Comparison of ENCODE assay signal across 8 cellular contexts in the genomic region with DNA sequence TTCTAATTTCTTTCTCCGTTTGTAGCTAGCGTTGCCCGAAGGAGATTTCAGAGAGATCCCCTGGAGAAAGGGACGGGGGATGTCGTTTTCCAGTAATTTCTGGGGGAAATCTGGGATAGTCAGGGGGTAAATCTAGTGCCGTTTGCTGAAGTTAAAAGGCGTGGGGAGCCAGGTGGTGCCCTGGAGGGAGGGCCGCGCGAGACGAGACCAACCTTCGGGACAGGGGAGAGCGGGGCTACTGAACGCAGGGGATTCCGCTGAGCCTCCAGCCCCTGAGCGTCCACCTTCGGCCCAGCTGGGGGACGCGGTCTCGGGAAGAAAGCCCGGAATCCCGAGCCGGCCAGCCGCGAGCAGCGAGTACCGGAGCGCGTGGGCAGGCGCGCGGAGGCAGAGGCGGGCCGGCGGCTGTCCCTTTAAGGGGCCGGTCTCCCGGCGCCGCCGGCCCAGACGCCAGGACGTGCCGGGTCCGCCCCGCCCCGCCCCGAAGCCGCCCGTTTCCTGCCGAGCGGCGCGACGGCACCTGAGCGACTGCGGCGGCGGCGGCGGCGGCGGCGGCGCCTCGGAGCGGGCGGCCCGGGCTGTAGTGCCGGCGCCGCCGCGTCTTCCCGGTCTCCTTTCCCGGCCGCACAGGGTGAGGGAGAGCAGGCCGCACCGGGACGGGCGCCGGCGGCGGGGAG. TPM values are rescaled to one million over a fixed set of nuclear protein-coding genes. Genes with fewer than 3 reads are reported as not detected.
DNase-seq lines count a peak whose midpoint lies in the region; ATAC-seq and TF ChIP-seq lines count a peak whose summit lies in the region.

A gene with protein sequence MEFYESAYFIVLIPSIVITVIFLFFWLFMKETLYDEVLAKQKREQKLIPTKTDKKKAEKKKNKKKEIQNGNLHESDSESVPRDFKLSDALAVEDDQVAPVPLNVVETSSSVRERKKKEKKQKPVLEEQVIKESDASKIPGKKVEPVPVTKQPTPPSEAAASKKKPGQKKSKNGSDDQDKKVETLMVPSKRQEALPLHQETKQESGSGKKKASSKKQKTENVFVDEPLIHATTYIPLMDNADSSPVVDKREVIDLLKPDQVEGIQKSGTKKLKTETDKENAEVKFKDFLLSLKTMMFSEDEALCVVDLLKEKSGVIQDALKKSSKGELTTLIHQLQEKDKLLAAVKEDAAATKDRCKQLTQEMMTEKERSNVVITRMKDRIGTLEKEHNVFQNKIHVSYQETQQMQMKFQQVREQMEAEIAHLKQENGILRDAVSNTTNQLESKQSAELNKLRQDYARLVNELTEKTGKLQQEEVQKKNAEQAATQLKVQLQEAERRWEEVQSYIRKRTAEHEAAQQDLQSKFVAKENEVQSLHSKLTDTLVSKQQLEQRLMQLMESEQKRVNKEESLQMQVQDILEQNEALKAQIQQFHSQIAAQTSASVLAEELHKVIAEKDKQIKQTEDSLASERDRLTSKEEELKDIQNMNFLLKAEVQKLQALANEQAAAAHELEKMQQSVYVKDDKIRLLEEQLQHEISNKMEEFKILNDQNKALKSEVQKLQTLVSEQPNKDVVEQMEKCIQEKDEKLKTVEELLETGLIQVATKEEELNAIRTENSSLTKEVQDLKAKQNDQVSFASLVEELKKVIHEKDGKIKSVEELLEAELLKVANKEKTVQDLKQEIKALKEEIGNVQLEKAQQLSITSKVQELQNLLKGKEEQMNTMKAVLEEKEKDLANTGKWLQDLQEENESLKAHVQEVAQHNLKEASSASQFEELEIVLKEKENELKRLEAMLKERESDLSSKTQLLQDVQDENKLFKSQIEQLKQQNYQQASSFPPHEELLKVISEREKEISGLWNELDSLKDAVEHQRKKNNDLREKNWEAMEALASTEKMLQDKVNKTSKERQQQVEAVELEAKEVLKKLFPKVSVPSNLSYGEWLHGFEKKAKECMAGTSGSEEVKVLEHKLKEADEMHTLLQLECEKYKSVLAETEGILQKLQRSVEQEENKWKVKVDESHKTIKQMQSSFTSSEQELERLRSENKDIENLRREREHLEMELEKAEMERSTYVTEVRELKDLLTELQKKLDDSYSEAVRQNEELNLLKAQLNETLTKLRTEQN (N-terminal part only) (plus strand): TSS at position 484 of the 677 bp plus-strand sequence. CDS start 31,842 bp downstream, outside the sequence.

- no peaks in the 10 kb centered on the region for H3K9me3 ChIP-seq in left ventricle myocardium inferior (replicated peaks)
- H3K9me3 ChIP-seq in psoas muscle, result no peaks in the 10 kb centered on the region

- peak within 1 kb of the TSS; percentile 89 for H3K27ac Mint-ChIP-seq in T-helper 1 cell treated with Interleukin-12 subunit alpha and Interleukin-12 subunit beta and Interleukin-4 antibody, amounts not matched to agents 30 μg/mL and 1 μg/mL, for 36 hours

- TF ChIP-seq CTCF in GM12865 (IDR thresholded peaks at IDR 0.05; ENCODE audit: insufficient read depth, low read depth, low read length, missing control alignments) (no peak), left ventricle myocardium inferior (IDR thresholded peaks at IDR 0.05; ENCODE audit: borderline replicate concordance) (no peak), psoas muscle (IDR thresholded peaks at IDR 0.05) (no peak)

- H3K4me3 Mint-ChIP-seq in T-helper 1 cell treated with Interleukin-12 subunit alpha and Interleukin-12 subunit beta and Interleukin-4 antibody, amounts not matched to agents 30 μg/mL and 1 μg/mL, for 36 hours, result peak within 1 kb of the TSS; percentile 92

- DNase-seq in GM12865 (ENCODE audit: low read depth) (peak; percentile 92), NCI-H1092 treated with DMSO at 0.1 percent for 48 hours (lab: John Stamatoyannopoulos, UW) (peak; percentile 89), amniotic epithelial cell (ENCODE audit: low read depth) (peak; percentile 74), left ventricle myocardium inferior (peak; percentile 87), psoas muscle (peak; percentile 89 to 92)

- ATAC-seq in HG02588 (IDR thresholded peaks at IDR 0.05; ENCODE audit: unreplicated experiment), result peak; percentile 86
- peak; percentile 86 to 92 (median 86) for ATAC-seq in psoas muscle

- peaks cover 61% of the 10 kb centered on the region for H3K4me1 ChIP-seq in left ventricle myocardium inferior
- peaks cover 38% of the 10 kb centered on the region for H3K4me1 ChIP-seq in psoas muscle
- peaks cover 1% of the 10 kb centered on the region for H3K4me1 ChIP-seq in urinary bladder (ENCODE audit: insufficient read depth)

- intact Hi-C loops in left ventricle myocardium inferior (cut with micrococcal nuclease), result no loop called here
- intact Hi-C loops in psoas muscle (cut with DNase I), result loop anchor here (5.0 to 10.0 kb wide), 3 partner anchors 77 to 305 kb away; partner anchors contain the start of gene FBXO34 (in 1 of the 2)

- H3K4me1 Mint-ChIP-seq in T-helper 1 cell treated with Interleukin-12 subunit alpha and Interleukin-12 subunit beta and Interleukin-4 antibody, amounts not matched to agents 30 μg/mL and 1 μg/mL, for 36 hours (ENCODE audit: low read depth), result peaks cover 27% of the 10 kb centered on the region

- 0 to 1% (median 1%) methylated on average over 34 to 83 of the region's 83 CpGs for WGBS in psoas muscle, 3 donors
- WGBS in urinary bladder, result under 1% methylated on average over 81 of the region's 83 CpGs

- H3K27ac ChIP-seq in left ventricle myocardium inferior (replicated peaks), result peak within 1 kb of the TSS; percentile 97
- H3K27ac ChIP-seq in psoas muscle, result peak within 1 kb of the TSS; percentile 99
- H3K27ac ChIP-seq in urinary bladder (ENCODE audit: low read depth), result peak within 1 kb of the TSS; percentile 94

- H3K9me3 Mint-ChIP-seq in T-helper 1 cell treated with Interleukin-12 subunit alpha and Interleukin-12 subunit beta and Interleukin-4 antibody, amounts not matched to agents 30 μg/mL and 1 μg/mL, for 36 hours, result no peaks in the 10 kb centered on the region

- H3K4me3 ChIP-seq in GM12865 (ENCODE audit: low read depth, low read length) (peak within 1 kb of the TSS; percentile 86), left ventricle myocardium inferior (peak within 1 kb of the TSS; percentile 88), psoas muscle (peak within 1 kb of the TSS; percentile 88), urinary bladder (ENCODE audit: low read depth, low read length) (peak within 1 kb of the TSS; percentile 89)

- H3K27me3 Mint-ChIP-seq in T-helper 1 cell treated with Interleukin-12 subunit alpha and Interleukin-12 subunit beta and Interleukin-4 antibody, amounts not matched to agents 30 μg/mL and 1 μg/mL, for 36 hours (ENCODE audit: low read depth), result no peaks in the 10 kb centered on the region

- H3K27me3 ChIP-seq in left ventricle myocardium inferior (ENCODE audit: low read depth) (no peaks in the 10 kb centered on the region), psoas muscle (ENCODE audit: insufficient read depth in 3 of 3, low read length in 2 of 3) (no peaks in the 10 kb centered on the region)

- H3K36me3 ChIP-seq in left ventricle myocardium inferior (no peaks in the 10 kb centered on the region), psoas muscle (ENCODE audit: insufficient read depth in 1 of 2, low read depth in 1 of 2) (peaks cover 0 to 4% of the 10 kb centered on the region in 2 donors), urinary bladder (ENCODE audit: insufficient read depth) (no peaks in the 10 kb centered on the region)

- H3K36me3 Mint-ChIP-seq in T-helper 1 cell treated with Interleukin-12 subunit alpha and Interleukin-12 subunit beta and Interleukin-4 antibody, amounts not matched to agents 30 μg/mL and 1 μg/mL, for 36 hours (ENCODE audit: low read depth), result no peaks in the 10 kb centered on the region

RNA-seq across cellular contexts. Expression of the gene that starts here (rescaled TPM):
- total RNA-seq in left ventricle myocardium inferior (294 TPM), psoas muscle (100 to 1,000 TPM; 238 to 607 (median 348) TPM), urinary bladder (175 TPM)
- polyA plus RNA-seq in psoas muscle (100 to 1,000 TPM; 218 to 576 (median 270) TPM), urinary bladder (97.2 TPM)

Comparison
In these comparisons a context has a peak if more than half of its experiments do, and no peak if none do; other contexts are left out.
1. Peak in every context shown above with its lines: DNase-seq, ATAC-seq, H3K4me3 ChIP-seq and H3K27ac ChIP-seq.